14 cellular contexts compared by ENCODE assay signal in the genomic region with DNA sequence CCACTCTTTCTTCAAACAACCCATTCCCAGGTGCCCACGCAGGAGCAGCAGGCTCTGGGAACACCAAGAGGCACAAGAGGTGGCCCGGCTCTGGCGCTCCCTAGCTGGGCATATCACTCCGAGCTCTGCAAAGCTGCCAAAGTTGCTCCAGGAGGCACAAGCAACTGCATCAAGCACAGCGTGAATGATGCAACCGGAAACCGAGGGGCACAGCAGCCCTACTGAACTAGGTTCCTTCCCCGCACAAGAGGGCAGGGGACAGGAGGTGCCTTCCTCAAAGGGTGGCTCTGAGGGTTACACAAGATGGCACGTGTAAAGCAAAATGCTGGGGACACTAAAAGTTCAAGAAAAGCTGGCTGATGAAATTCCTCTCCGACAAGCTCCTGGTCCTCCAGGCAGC. TPM values are rescaled to one million over a fixed set of nuclear protein-coding genes. Genes with fewer than 3 reads are reported as not detected.
DNase-seq lines count a peak whose midpoint lies in the region; ATAC-seq and TF ChIP-seq lines count a peak whose summit lies in the region.
"Had no signal": no experiment of that assay in that cellular context is flagged by ENCODE, and none has a peak within 500 bp of the region (broad histone marks: within the 10 kb centered on the region; RNA-seq: fewer than 3 reads in every experiment).

No MANE protein-coding gene starts in this region.

- peaks cover 70% of the 10 kb centered on the region for H3K36me3 Mint-ChIP-seq in activated T-cell treated with anti-CD3 and anti-CD28 coated beads, Interleukin-2, amount 50 U/mL, for 24 hours (ENCODE audit: low read depth)

- H3K9me3 ChIP-seq in SK-N-MC (ENCODE audit: low read depth, low read length) (no peaks in the 10 kb centered on the region), left ventricle myocardium inferior (replicated peaks) (no peaks in the 10 kb centered on the region), tibial artery (no peaks in the 10 kb centered on the region)

- H3K4me3 ChIP-seq in SK-N-MC = peak overlapping the region; percentile 65
- H3K4me3 ChIP-seq in left ventricle myocardium inferior = no peak overlapping the region
- H3K4me3 ChIP-seq in tibial artery = no peak overlapping the region

- intact Hi-C loops in left ventricle myocardium inferior (cut with micrococcal nuclease) = no loop called here
- intact Hi-C loops in tibial artery (cut with DNase I; ENCODE audit: low total_unique reads) = no loop called here

- H3K9ac ChIP-seq in SK-N-MC (ENCODE audit: insufficient read length) = peak overlapping the region; percentile 65

- ATAC-seq in HG03045 (IDR thresholded peaks at IDR 0.05; ENCODE audit: unreplicated experiment) = no peak
- ATAC-seq: left colon had no signal

- no peak for TF ChIP-seq CTCF in left ventricle myocardium inferior (IDR thresholded peaks at IDR 0.05; ENCODE audit: borderline replicate concordance)
- TF ChIP-seq CTCF in tibial artery (IDR thresholded peaks at IDR 0.05) = no peak

- H3K4me1 ChIP-seq in left ventricle myocardium inferior (peaks cover 56% of the 10 kb centered on the region), tibial artery (peaks cover 0 to 34% (median 19%) of the 10 kb centered on the region in 4 donors)

- peak overlapping the region; percentile 72 for H3K27ac Mint-ChIP-seq in activated T-cell treated with anti-CD3 and anti-CD28 coated beads, Interleukin-2, amount 50 U/mL, for 24 hours
- H3K27ac Mint-ChIP-seq: stimulated activated naive CD8-positive, alpha-beta T cell treated with anti-CD3 and anti-CD28 coated beads, Interleukin-15, Interleukin-2, amounts not matched to agents 100 ng/mL and 50 ng/mL, for 24 hours had no signal

- H3K27me3 Mint-ChIP-seq in activated T-cell treated with anti-CD3 and anti-CD28 coated beads, Interleukin-2, amount 50 U/mL, for 24 hours = no peaks in the 10 kb centered on the region
- H3K27me3 Mint-ChIP-seq: stimulated activated naive CD8-positive, alpha-beta T cell treated with anti-CD3 and anti-CD28 coated beads, Interleukin-15, Interleukin-2, amounts not matched to agents 100 ng/mL and 50 ng/mL, for 24 hours had no signal

- DNase-seq in activated T-cell treated with anti-CD3 and anti-CD28 coated beads, Interleukin-2, amount 50 U/mL, for 24 hours = no peak
- DNase-seq in activated T-cell treated with anti-CD3 and anti-CD28 coated beads, Interleukin-2, amount 50 U/mL, for 48 hours = no peak
- DNase-seq in SK-N-MC (ENCODE audit: low read depth, low spot score) (peak; percentile 53), left ventricle myocardium inferior (peak; percentile 26), tibial artery (peak; percentile 26 to 66), NCI-H524 treated with DMSO at 0.1 percent for 48 hours (lab: John Stamatoyannopoulos, UW) (no peak), amniotic stem cell (lab: John Stamatoyannopoulos, UW) (no peak)
- DNase-seq: activated gamma-delta T cell; left colon; RPMI8226; stimulated activated CD4-positive, alpha-beta T cell treated with anti-CD3 and anti-CD28 coated beads, Interleukin-4, amount 100 ng/mL, for 24 hours had no signal

- H3K36me3 ChIP-seq in SK-N-MC (ENCODE audit: insufficient read depth, low read length) (peaks cover 28% of the 10 kb centered on the region), left ventricle myocardium inferior (peaks cover 16% of the 10 kb centered on the region), tibial artery (peaks cover 0 to 5% (median 3%) of the 10 kb centered on the region in 3 donors)

- H3K27me3 ChIP-seq in left ventricle myocardium inferior (ENCODE audit: low read depth) = no peaks in the 10 kb centered on the region
- H3K27me3 ChIP-seq in tibial artery = no peaks in the 10 kb centered on the region

- H3K4me3 Mint-ChIP-seq in activated T-cell treated with anti-CD3 and anti-CD28 coated beads, Interleukin-2, amount 50 U/mL, for 24 hours = no peak overlapping the region
- H3K4me3 Mint-ChIP-seq: stimulated activated naive CD8-positive, alpha-beta T cell treated with anti-CD3 and anti-CD28 coated beads, Interleukin-15, Interleukin-2, amounts not matched to agents 100 ng/mL and 50 ng/mL, for 24 hours had no signal

- peaks cover 87% of the 10 kb centered on the region for H3K4me1 Mint-ChIP-seq in activated T-cell treated with anti-CD3 and anti-CD28 coated beads, Interleukin-2, amount 50 U/mL, for 24 hours (ENCODE audit: low read depth)

- no peaks in the 10 kb centered on the region for H3K9me3 Mint-ChIP-seq in activated T-cell treated with anti-CD3 and anti-CD28 coated beads, Interleukin-2, amount 50 U/mL, for 24 hours
- H3K9me3 Mint-ChIP-seq: stimulated activated naive CD8-positive, alpha-beta T cell treated with anti-CD3 and anti-CD28 coated beads, Interleukin-15, Interleukin-2, amounts not matched to agents 100 ng/mL and 50 ng/mL, for 24 hours had no signal

- peak overlapping the region; percentile 95 for H3K27ac ChIP-seq in SK-N-MC
- no peak overlapping the region for H3K27ac ChIP-seq in left ventricle myocardium inferior (replicated peaks)
- H3K27ac ChIP-seq in tibial artery = no peak overlapping the region

RNA-seq across cellular contexts. Expression of a gene that starts 23.0 kb away (rescaled TPM):
- 159 TPM for total RNA-seq in left ventricle myocardium inferior

RNA-seq across cellular contexts. Expression of a gene that starts 58.0 kb away (rescaled TPM):
- total RNA-seq in left ventricle myocardium inferior = not detected
- total RNA-seq: fibroblast of villous mesenchyme, left colon had no signal

Comparison
In these comparisons a context has a peak if more than half of its experiments do, and no peak if none do; other contexts are left out.
1. DNase-seq: peak in SK-N-MC (single experiment), left ventricle myocardium inferior (single experiment) and tibial artery (2 of 2); none in activated T-cell treated with anti-CD3 and anti-CD28 coated beads, Interleukin-2, amount 50 U/mL, for 24 hours (single experiment), activated T-cell treated with anti-CD3 and anti-CD28 coated beads, Interleukin-2, amount 50 U/mL, for 48 hours (0 of 2), NCI-H524 treated with DMSO at 0.1 percent for 48 hours (single experiment) and amniotic stem cell (single experiment).